In the genomic region with DNA sequence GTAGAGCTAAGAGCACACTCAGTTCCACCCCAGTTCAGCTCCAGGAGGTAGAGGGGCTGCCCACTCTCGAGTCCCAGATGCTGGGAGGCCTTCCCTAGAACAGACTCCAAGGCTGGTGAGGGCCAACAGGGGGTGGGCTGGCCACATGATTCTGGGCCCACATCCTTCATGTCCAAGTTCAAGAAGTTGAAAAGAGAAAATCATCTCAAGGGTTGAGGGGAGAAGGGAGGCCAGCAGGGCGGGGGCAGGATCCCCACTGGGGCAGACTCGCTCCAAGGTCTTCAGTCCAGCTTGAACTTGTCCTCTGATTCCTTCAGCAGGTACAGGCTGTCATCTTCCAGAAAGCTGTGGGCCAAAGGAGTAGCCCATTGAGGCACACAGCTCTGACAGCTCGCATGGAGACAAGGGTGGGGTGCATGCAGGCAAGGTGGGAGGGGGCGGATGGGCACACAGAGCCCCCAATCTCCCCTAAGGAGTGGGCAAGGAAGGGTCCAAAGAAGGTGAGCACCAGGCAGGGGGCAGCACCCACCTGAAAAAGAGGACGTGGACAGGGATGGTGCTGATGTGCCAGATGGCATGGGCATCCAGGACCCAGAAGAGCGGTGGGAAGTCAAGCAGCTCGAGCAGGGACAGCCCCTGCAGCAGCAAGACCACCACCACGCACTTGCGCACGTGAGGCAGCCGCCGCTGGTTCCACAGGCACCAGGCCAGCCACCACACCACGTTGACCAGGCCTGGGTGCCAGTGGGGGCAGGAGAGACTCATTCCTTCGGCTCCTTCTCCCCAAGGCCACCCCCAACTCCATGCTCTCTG, we compare ENCODE assay signal across 1 cellular context.
TF ChIP-seq lines count a peak whose summit lies in the region.

No MANE protein-coding gene starts in this region.

TF ChIP-seq in K562, 482 proteins besides CTCF, POLR2A, EP300 and RAD21:
- no peak for TF ChIP-seq POLR3G (IDR thresholded peaks at IDR 0.05; ENCODE audit: extremely low read depth, insufficient read length, insufficient replicate concordance)
- 0 out of 2 replicates have a peak, but pooled peaks have one; percentile 26 for TF ChIP-seq POLR2G (IDR thresholded peaks at IDR 0.05; ENCODE audit: low read depth, low read length)
- TF ChIP-seq ZNF740 (CRISPR knock-in tag; IDR thresholded peaks at IDR 0.05), result 0 out of 2 replicates have a peak, but pooled peaks have one; percentile 1
- TF ChIP-seq ZNF740 (tag; IDR thresholded peaks at IDR 0.05), result no peak
- TF ChIP-seq, protein P1, sequence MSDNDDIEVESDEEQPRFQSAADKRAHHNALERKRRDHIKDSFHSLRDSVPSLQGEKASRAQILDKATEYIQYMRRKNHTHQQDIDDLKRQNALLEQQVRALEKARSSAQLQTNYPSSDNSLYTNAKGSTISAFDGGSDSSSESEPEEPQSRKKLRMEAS (CRISPR knock-in tag; IDR thresholded peaks at IDR 0.05), result 0 out of 2 replicates have a peak, but pooled peaks have one; percentile 19
